Comparison of ENCODE assay signal across 8 cellular contexts in the genomic region with DNA sequence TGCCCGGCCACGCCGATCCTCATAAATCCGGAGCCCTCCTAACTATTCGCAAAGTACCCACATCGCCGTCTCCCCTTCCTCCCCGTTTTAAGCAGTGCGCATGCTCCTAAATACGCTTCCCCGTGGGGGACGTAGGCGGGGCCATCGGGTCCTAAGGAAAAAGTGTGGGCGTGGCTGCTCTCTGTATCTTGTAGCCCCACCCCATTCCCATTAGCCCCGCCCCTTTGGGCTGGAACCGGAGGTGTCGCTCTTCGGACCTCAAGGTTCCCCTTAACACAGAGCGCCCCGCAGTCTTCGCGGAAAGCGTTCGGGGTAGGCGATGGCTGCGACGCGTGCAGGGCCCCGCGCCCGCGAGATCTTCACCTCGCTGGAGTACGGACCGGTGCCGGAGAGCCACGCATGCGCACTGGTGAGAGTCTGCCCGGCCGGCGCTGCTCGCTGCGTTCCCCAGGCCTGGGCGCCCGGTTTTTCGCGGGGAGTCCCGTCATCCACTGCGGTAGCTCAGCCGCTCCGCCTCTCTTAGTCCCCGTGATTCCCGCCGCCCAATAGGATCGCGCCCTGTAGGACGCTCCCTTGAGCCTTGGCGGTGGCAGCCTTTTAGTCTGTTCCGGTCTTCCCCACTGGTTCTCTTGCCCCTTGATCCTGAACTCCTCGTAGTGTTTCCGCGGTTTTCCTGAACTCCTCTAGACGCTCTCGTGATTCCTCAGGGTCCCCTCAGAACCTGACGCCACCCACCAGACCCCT. TPM values are rescaled to one million over a fixed set of nuclear protein-coding genes. Genes with fewer than 3 reads are reported as not detected.
DNase-seq lines count a peak whose midpoint lies in the region; ATAC-seq and TF ChIP-seq lines count a peak whose summit lies in the region.

A gene (plus strand): TSS at position 213 of the 744 bp plus-strand sequence. CDS start 107 bp downstream, at position 320.

- TF ChIP-seq CTCF in C4-2B (conservative IDR thresholded peaks at IDR 0.05) (no peak), liver (IDR thresholded peaks at IDR 0.05; ENCODE audit: low read depth, low read length, missing input control) (no peak)

- under 1% methylated on average over 66 of the region's 66 CpGs for WGBS in liver

- H3K27ac ChIP-seq in C4-2B (peak within 1 kb of the TSS; percentile 83), liver (ENCODE audit: low read depth in 1 of 2, low read length in 2 of 2) (peak within 1 kb of the TSS; percentile 90 to 95)

- ATAC-seq in GM19395 (IDR thresholded peaks at IDR 0.05; ENCODE audit: unreplicated experiment) (peak; percentile 74), HG03565 (IDR thresholded peaks at IDR 0.05; ENCODE audit: unreplicated experiment) (peak; percentile 68)

- H3K9ac ChIP-seq in liver (ENCODE audit: low read depth in 1 of 2, low read length in 2 of 2) = peak within 1 kb of the TSS; percentile 67 to 80

- H3K4me3 ChIP-seq in liver (ENCODE audit: low read depth in 1 of 3, low read length in 3 of 3) = peak within 1 kb of the TSS; percentile 53 to 78 (median 75)

- H3K9me3 ChIP-seq in liver (ENCODE audit: control insufficient read depth in 4 of 4, low read length in 3 of 4) = no peaks in the 10 kb centered on the region

- no peaks in the 10 kb centered on the region for H3K27me3 ChIP-seq in liver (ENCODE audit: control insufficient read depth in 4 of 4, insufficient read depth in 4 of 4, low read length in 3 of 4)

- H3K36me3 ChIP-seq in liver (ENCODE audit: control insufficient read depth in 4 of 4, insufficient read depth in 3 of 4, low read depth in 1 of 4, low read length in 3 of 4) = peaks cover 0 to 5% (median 2%) of the 10 kb centered on the region in 4 donors

- peaks cover 0 to 22% (median 10%) of the 10 kb centered on the region in 4 donors for H3K4me1 ChIP-seq in liver (ENCODE audit: control insufficient read depth in 4 of 4, insufficient read depth in 4 of 4, low read length in 3 of 4)

- DNase-seq in NCI-H774 (lab: John Stamatoyannopoulos, UW) (peak; percentile 96), dermis blood vessel endothelial cell (peak; percentile 98)
- DNase-seq in activated CD4-positive, alpha-beta T cell treated with anti-CD3 and anti-CD28 coated beads, Interleukin-2, amount 50 U/mL, for 4 hours = peak; percentile 95 to 96
- peak; percentile 98 for DNase-seq in stimulated activated CD4-positive, alpha-beta T cell treated with anti-CD3 and anti-CD28 coated beads, Interleukin-4, amount 100 ng/mL, for 24 hours

- no peak for TF ChIP-seq RAD21 in liver (IDR thresholded peaks at IDR 0.05)

TF ChIP-seq in liver, 16 proteins besides CTCF, POLR2A, EP300 and RAD21:
- TF ChIP-seq FOXA1 (IDR thresholded peaks at IDR 0.05) = no peak
- peak; percentile 35 to 81 for TF ChIP-seq GABPA (IDR thresholded peaks at IDR 0.05 in 1 of 2, conservative IDR thresholded peaks at IDR 0.05 in 1 of 2)
- TF ChIP-seq NR2F2 (IDR thresholded peaks at IDR 0.05) = peak; percentile 31
- TF ChIP-seq FOXA2 (IDR thresholded peaks at IDR 0.05) = no peak
- no peak for TF ChIP-seq HNF4G (IDR thresholded peaks at IDR 0.05)
- no peak for TF ChIP-seq RXRA (IDR thresholded peaks at IDR 0.05)
- peak in 1 of 2 donors; percentile 33 for TF ChIP-seq EGR1 (IDR thresholded peaks at IDR 0.05; ENCODE audit: low read depth in 2 of 2)
- peak in 1 of 2 donors; percentile 26 for TF ChIP-seq HNF4A (conservative IDR thresholded peaks at IDR 0.05)
- TF ChIP-seq, protein P1, sequence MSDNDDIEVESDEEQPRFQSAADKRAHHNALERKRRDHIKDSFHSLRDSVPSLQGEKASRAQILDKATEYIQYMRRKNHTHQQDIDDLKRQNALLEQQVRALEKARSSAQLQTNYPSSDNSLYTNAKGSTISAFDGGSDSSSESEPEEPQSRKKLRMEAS (IDR thresholded peaks at IDR 0.05) = peak; percentile 18
- TF ChIP-seq SP1 (IDR thresholded peaks at IDR 0.05) = peak; percentile 68
- TF ChIP-seq, protein P2, sequence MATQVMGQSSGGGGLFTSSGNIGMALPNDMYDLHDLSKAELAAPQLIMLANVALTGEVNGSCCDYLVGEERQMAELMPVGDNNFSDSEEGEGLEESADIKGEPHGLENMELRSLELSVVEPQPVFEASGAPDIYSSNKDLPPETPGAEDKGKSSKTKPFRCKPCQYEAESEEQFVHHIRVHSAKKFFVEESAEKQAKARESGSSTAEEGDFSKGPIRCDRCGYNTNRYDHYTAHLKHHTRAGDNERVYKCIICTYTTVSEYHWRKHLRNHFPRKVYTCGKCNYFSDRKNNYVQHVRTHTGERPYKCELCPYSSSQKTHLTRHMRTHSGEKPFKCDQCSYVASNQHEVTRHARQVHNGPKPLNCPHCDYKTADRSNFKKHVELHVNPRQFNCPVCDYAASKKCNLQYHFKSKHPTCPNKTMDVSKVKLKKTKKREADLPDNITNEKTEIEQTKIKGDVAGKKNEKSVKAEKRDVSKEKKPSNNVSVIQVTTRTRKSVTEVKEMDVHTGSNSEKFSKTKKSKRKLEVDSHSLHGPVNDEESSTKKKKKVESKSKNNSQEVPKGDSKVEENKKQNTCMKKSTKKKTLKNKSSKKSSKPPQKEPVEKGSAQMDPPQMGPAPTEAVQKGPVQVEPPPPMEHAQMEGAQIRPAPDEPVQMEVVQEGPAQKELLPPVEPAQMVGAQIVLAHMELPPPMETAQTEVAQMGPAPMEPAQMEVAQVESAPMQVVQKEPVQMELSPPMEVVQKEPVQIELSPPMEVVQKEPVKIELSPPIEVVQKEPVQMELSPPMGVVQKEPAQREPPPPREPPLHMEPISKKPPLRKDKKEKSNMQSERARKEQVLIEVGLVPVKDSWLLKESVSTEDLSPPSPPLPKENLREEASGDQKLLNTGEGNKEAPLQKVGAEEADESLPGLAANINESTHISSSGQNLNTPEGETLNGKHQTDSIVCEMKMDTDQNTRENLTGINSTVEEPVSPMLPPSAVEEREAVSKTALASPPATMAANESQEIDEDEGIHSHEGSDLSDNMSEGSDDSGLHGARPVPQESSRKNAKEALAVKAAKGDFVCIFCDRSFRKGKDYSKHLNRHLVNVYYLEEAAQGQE (IDR thresholded peaks at IDR 0.05) = peak; percentile 84
- TF ChIP-seq JUND (IDR thresholded peaks at IDR 0.05) = no peak
- TF ChIP-seq, protein P3, sequence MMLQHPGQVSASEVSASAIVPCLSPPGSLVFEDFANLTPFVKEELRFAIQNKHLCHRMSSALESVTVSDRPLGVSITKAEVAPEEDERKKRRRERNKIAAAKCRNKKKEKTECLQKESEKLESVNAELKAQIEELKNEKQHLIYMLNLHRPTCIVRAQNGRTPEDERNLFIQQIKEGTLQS (IDR thresholded peaks at IDR 0.05) = no peak
- TF ChIP-seq, protein P4, sequence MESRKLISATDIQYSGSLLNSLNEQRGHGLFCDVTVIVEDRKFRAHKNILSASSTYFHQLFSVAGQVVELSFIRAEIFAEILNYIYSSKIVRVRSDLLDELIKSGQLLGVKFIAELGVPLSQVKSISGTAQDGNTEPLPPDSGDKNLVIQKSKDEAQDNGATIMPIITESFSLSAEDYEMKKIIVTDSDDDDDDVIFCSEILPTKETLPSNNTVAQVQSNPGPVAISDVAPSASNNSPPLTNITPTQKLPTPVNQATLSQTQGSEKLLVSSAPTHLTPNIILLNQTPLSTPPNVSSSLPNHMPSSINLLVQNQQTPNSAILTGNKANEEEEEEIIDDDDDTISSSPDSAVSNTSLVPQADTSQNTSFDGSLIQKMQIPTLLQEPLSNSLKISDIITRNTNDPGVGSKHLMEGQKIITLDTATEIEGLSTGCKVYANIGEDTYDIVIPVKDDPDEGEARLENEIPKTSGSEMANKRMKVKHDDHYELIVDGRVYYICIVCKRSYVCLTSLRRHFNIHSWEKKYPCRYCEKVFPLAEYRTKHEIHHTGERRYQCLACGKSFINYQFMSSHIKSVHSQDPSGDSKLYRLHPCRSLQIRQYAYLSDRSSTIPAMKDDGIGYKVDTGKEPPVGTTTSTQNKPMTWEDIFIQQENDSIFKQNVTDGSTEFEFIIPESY (IDR thresholded peaks at IDR 0.05) = peak; percentile 90
- TF ChIP-seq TAF1 (conservative IDR thresholded peaks at IDR 0.05) = peak; percentile 88
- TF ChIP-seq YY1 (IDR thresholded peaks at IDR 0.05) = peak; percentile 74

RNA-seq across cellular contexts. Expression of the gene that starts here (rescaled TPM):
- total RNA-seq in dermis blood vessel endothelial cell (55.3 and 82.5 TPM in 2 replicates), liver (10 to 100 TPM; 21.3 to 35.8 TPM)
- 10 to 100 TPM in 1 of 2 donors, 1 to 10 TPM in 1; 5.2 to 21.8 TPM for polyA plus RNA-seq in liver

Comparison
In these comparisons a context has a peak if more than half of its experiments do, and no peak if none do; other contexts are left out.
1. Peak in every context shown above with its lines: DNase-seq, ATAC-seq, H3K4me3 ChIP-seq and H3K27ac ChIP-seq.